Comparison of ENCODE assay signal across 32 cellular contexts in genomic region chr4:81714251-81714650, GRCh38.
"Had no signal": no experiment of that assay in that cellular context is flagged by ENCODE, and none has a peak within 500 bp of the region (broad histone marks: within the 10 kb centered on the region; RNA-seq: fewer than 3 reads in every experiment).

No MANE protein-coding gene starts in this region.

- H3K9me3 Mint-ChIP-seq: dendritic cell treated with granulocyte-macrophage colony-stimulating factor and Interleukin-4, amounts not matched to agents 40 ng/mL and 50 ng/mL, for 4 days; memory B cell; natural killer cell treated with Interleukin-12 subunit alpha and Interleukin-12 subunit beta and Interleukin-15 and Interleukin-18, amount 100 ng/mL, for 72 hours; stimulated activated effector memory CD8-positive, alpha-beta T cell treated with anti-CD3 and anti-CD28 coated beads, Interleukin-12 subunit alpha, Interleukin-12 subunit beta, amount 100 ng/mL, for 72 hours had no signal

- FAIRE-seq: pancreas, small intestine, urothelium cell line had no signal

- H3K9me3 ChIP-seq: colonic mucosa, esophagus squamous epithelium, heart right ventricle, mucosa of descending colon, neutrophil, pancreas, right lobe of liver, testis, tibial artery, upper lobe of left lung had no signal

- H3K4me3 Mint-ChIP-seq: dendritic cell treated with granulocyte-macrophage colony-stimulating factor and Interleukin-4, amounts not matched to agents 40 ng/mL and 50 ng/mL, for 4 days; immature natural killer cell; memory B cell; mesothelial cell of epicardium; natural killer cell treated with Interleukin-12 subunit alpha and Interleukin-12 subunit beta and Interleukin-15 and Interleukin-18, amount 100 ng/mL, for 72 hours; stimulated activated effector memory CD8-positive, alpha-beta T cell treated with anti-CD3 and anti-CD28 coated beads, Interleukin-12 subunit alpha, Interleukin-12 subunit beta, amount 100 ng/mL, for 72 hours had no signal

- H3K4me1 ChIP-seq: colonic mucosa, esophagus squamous epithelium, pancreas, right lobe of liver, testis, tibial artery had no signal

- H3K36me3 Mint-ChIP-seq: immature natural killer cell; memory B cell; mesothelial cell of epicardium; naive B cell; natural killer cell treated with Interleukin-12 subunit alpha and Interleukin-12 subunit beta and Interleukin-15 and Interleukin-18, amount 100 ng/mL, for 72 hours; stimulated activated effector memory CD8-positive, alpha-beta T cell treated with anti-CD3 and anti-CD28 coated beads, Interleukin-12 subunit alpha, Interleukin-12 subunit beta, amount 100 ng/mL, for 72 hours had no signal

- ATAC-seq: heart right ventricle; left ventricle myocardium superior; mucosa of descending colon; natural killer cell treated with Interleukin-12 subunit alpha and Interleukin-12 subunit beta and Interleukin-15 and Interleukin-18, amount 100 ng/mL, for 72 hours; pancreas; right lobe of liver; stimulated activated effector memory CD8-positive, alpha-beta T cell treated with anti-CD3 and anti-CD28 coated beads, Interleukin-12 subunit alpha, Interleukin-12 subunit beta, amount 100 ng/mL, for 72 hours had no signal

- DNase-seq: central memory CD4-positive, alpha-beta T cell; colonic mucosa; effector CD8-positive, alpha-beta T cell; erythroblast; esophagus squamous epithelium; foreskin melanocyte; glutamatergic neuron; heart right ventricle; hippocampal formation; immature natural killer cell; islet precursor cell; left ventricle myocardium superior; mucosa of descending colon; naive B cell; pancreas; right lobe of liver; small intestine; stimulated activated CD4-positive, alpha-beta T cell treated with anti-CD3 and anti-CD28 coated beads, Interleukin-1b, Interleukin-23, amount 100 ng/mL, for 48 hours; stimulated activated CD4-positive, alpha-beta T cell treated with anti-CD3 and anti-CD28 coated beads, Interleukin-4, amount 100 ng/mL, for 24 hours; stimulated activated naive CD4-positive, alpha-beta T cell treated with Interleukin-2 at 50 U/mL for 16 hours; substantia nigra; testis; tibial artery had no signal

- H3K4me3 ChIP-seq: colonic mucosa, esophagus squamous epithelium, heart right ventricle, lung, mucosa of descending colon, pancreas, right lobe of liver, testis, tibial artery, upper lobe of left lung had no signal

- H3K36me3 ChIP-seq: colonic mucosa, esophagus squamous epithelium, heart right ventricle, neutrophil, pancreas, right lobe of liver, tibial artery, upper lobe of left lung had no signal

- H3K27me3 Mint-ChIP-seq: dendritic cell treated with granulocyte-macrophage colony-stimulating factor and Interleukin-4, amounts not matched to agents 40 ng/mL and 50 ng/mL, for 4 days; naive B cell had no signal

- H3K27ac ChIP-seq: colonic mucosa, esophagus squamous epithelium, heart right ventricle, neutrophil, pancreas, right lobe of liver, testis, tibial artery, upper lobe of left lung had no signal

- H3K27ac Mint-ChIP-seq: dendritic cell treated with granulocyte-macrophage colony-stimulating factor and Interleukin-4, amounts not matched to agents 40 ng/mL and 50 ng/mL, for 4 days; immature natural killer cell; memory B cell; mesothelial cell of epicardium; natural killer cell treated with Interleukin-12 subunit alpha and Interleukin-12 subunit beta and Interleukin-15 and Interleukin-18, amount 100 ng/mL, for 72 hours; stimulated activated effector memory CD8-positive, alpha-beta T cell treated with anti-CD3 and anti-CD28 coated beads, Interleukin-12 subunit alpha, Interleukin-12 subunit beta, amount 100 ng/mL, for 72 hours had no signal

- H3K4me1 Mint-ChIP-seq: immature natural killer cell; stimulated activated effector memory CD8-positive, alpha-beta T cell treated with anti-CD3 and anti-CD28 coated beads, Interleukin-12 subunit alpha, Interleukin-12 subunit beta, amount 100 ng/mL, for 72 hours had no signal

- H3K27me3 ChIP-seq: colonic mucosa, neutrophil, right lobe of liver, testis, tibial artery, upper lobe of left lung had no signal
